8 cellular contexts compared by ENCODE assay signal in genomic region chr17:82231312-82231561, GRCh38. TPM values are rescaled to one million over a fixed set of nuclear protein-coding genes. Genes with fewer than 3 reads are reported as not detected.
DNase-seq lines count a peak whose midpoint lies in the region.

No MANE protein-coding gene starts in this region.

- in situ Hi-C loops in GM23248 (cut with MboI), result no loop called here

- WGBS in GM23248 (ENCODE audit: low coverage in 1 of 2, low lambda C conversion rate in 2 of 2, missing lambda C conversion rate in 2 of 2), 2 experiments, result 0% methylated on average over 9 to 11 of the region's 18 CpGs

- no peak overlapping the region for H2AFZ ChIP-seq in GM23248

- H3K9me3 ChIP-seq in GM23248 (ENCODE audit: low read depth) (no peaks in the 10 kb centered on the region), iPS-20b (ENCODE audit: insufficient read depth, low read depth, low read length) (no peaks in the 10 kb centered on the region)

- H3K9me2 ChIP-seq in GM23248 (ENCODE audit: insufficient read depth), result no peaks in the 10 kb centered on the region

- H3K4me3 Mint-ChIP-seq in activated T-helper 1 cell treated with anti-CD3 and anti-CD28 coated beads, Interleukin-12 subunit alpha, Interleukin-12 subunit beta, Interleukin-2, Interleukin-4 antibody, amounts not matched to agents 30 ng/mL and 10 ng/mL and 1 ng/mL, durations not matched to agents 14 hours and 24 hours and 36 hours, result no peak overlapping the region

- peaks cover 3% of the 10 kb centered on the region for H3K4me1 ChIP-seq in GM23248 (ENCODE audit: insufficient read depth)
- H3K4me1 ChIP-seq in iPS-20b (ENCODE audit: insufficient read depth, low read length), result 0 out of 2 replicates have a peak, but pooled peaks cover 3% of the 10 kb centered on the region

- peak overlapping the region; percentile 98 for H3K4me3 ChIP-seq in GM23248
- peak overlapping the region; percentile 59 for H3K4me3 ChIP-seq in iPS-20b (ENCODE audit: low read length)

- H4K20me1 ChIP-seq in GM23248 (ENCODE audit: insufficient read depth), result peaks cover 7% of the 10 kb centered on the region; the same call in 1 of the 2 replicates

- H3K36me3 ChIP-seq in GM23248 (ENCODE audit: low read depth) (0 out of 2 replicates have a peak, but pooled peaks cover under 1% of the 10 kb centered on the region), iPS-20b (ENCODE audit: insufficient read depth, low read depth, low read length) (no peaks in the 10 kb centered on the region)

- H3K9ac ChIP-seq in GM23248 (peak overlapping the region; percentile 94), iPS-20b (ENCODE audit: low read depth, low read length) (no peak overlapping the region)

- H3K79me2 ChIP-seq in GM23248 (ENCODE audit: insufficient read depth), result peaks cover 72% of the 10 kb centered on the region

- H3K27me3 ChIP-seq in GM23248 (replicated peaks; ENCODE audit: insufficient read depth) (no peaks in the 10 kb centered on the region), iPS-20b (ENCODE audit: insufficient read depth, low read length) (peaks cover 62% of the 10 kb centered on the region)

- peaks cover 4% of the 10 kb centered on the region for H3K36me3 Mint-ChIP-seq in activated T-helper 1 cell treated with anti-CD3 and anti-CD28 coated beads, Interleukin-12 subunit alpha, Interleukin-12 subunit beta, Interleukin-2, Interleukin-4 antibody, amounts not matched to agents 30 ng/mL and 10 ng/mL and 1 ng/mL, durations not matched to agents 14 hours and 24 hours and 36 hours (ENCODE audit: low read depth)

- peak overlapping the region; percentile 77 for H3K4me2 ChIP-seq in GM23248 (ENCODE audit: unreplicated experiment)

- H3K27ac ChIP-seq in GM23248 (peak overlapping the region; percentile 46), angular gyrus (ENCODE audit: low read depth, low read length) (peak overlapping the region; percentile 40), iPS-20b (ENCODE audit: low read length) (no peak overlapping the region), substantia nigra (ENCODE audit: low read depth, low read length, poor library complexity, severe bottlenecking) (peak overlapping the region; percentile 72)

- peaks cover 11% of the 10 kb centered on the region for H3K4me1 Mint-ChIP-seq in activated T-helper 1 cell treated with anti-CD3 and anti-CD28 coated beads, Interleukin-12 subunit alpha, Interleukin-12 subunit beta, Interleukin-2, Interleukin-4 antibody, amounts not matched to agents 30 ng/mL and 10 ng/mL and 1 ng/mL, durations not matched to agents 14 hours and 24 hours and 36 hours (ENCODE audit: low read depth)

- H3K9me3 Mint-ChIP-seq in activated T-helper 1 cell treated with anti-CD3 and anti-CD28 coated beads, Interleukin-12 subunit alpha, Interleukin-12 subunit beta, Interleukin-2, Interleukin-4 antibody, amounts not matched to agents 30 ng/mL and 10 ng/mL and 1 ng/mL, durations not matched to agents 14 hours and 24 hours and 36 hours, result no peaks in the 10 kb centered on the region

- no peak overlapping the region for H3K27ac Mint-ChIP-seq in activated T-helper 1 cell treated with anti-CD3 and anti-CD28 coated beads, Interleukin-12 subunit alpha, Interleukin-12 subunit beta, Interleukin-2, Interleukin-4 antibody, amounts not matched to agents 30 ng/mL and 10 ng/mL and 1 ng/mL, durations not matched to agents 14 hours and 24 hours and 36 hours

- no peaks in the 10 kb centered on the region; the same call in 1 of the 2 replicates for H3F3A ChIP-seq in GM23248 (ENCODE audit: insufficient read depth)

- no peaks in the 10 kb centered on the region for H3K27me3 Mint-ChIP-seq in activated T-helper 1 cell treated with anti-CD3 and anti-CD28 coated beads, Interleukin-12 subunit alpha, Interleukin-12 subunit beta, Interleukin-2, Interleukin-4 antibody, amounts not matched to agents 30 ng/mL and 10 ng/mL and 1 ng/mL, durations not matched to agents 14 hours and 24 hours and 36 hours (ENCODE audit: insufficient read depth)

- intact Hi-C loops in activated T-helper 1 cell treated with anti-CD3 and anti-CD28 coated beads, Interleukin-12 subunit alpha, Interleukin-12 subunit beta, Interleukin-2, Interleukin-4 antibody, amounts not matched to agents 30 ng/mL and 10 ng/mL and 1 ng/mL, durations not matched to agents 14 hours and 24 hours and 36 hours (cut with micrococcal nuclease), result no loop called here

- no peak for DNase-seq in GM23248
- DNase-seq in substantia nigra (lab: John Stamatoyannopoulos, UW), result peak in 1 of 49 donors; percentile 44
- no peak for DNase-seq in activated T-helper 1 cell treated with anti-CD3 and anti-CD28 coated beads, Interleukin-12 subunit alpha, Interleukin-12 subunit beta, Interleukin-2, Interleukin-4 antibody, amounts not matched to agents 30 ng/mL and 10 ng/mL and 1 ng/mL, durations not matched to agents 14 hours and 24 hours and 36 hours (ENCODE audit: low spot score)
- no peak for DNase-seq in central memory CD4-positive, alpha-beta T cell
- no peak for DNase-seq in DMS79 (lab: John Stamatoyannopoulos, UW)
- no peak for DNase-seq in T1000 (lab: John Stamatoyannopoulos, UW)

RNA-seq across cellular contexts. Expression of gene SLC16A3, which starts 2.4 kb away (rescaled TPM):
- total RNA-seq in GM23248 (2014; rRNA removed; shearing (Covaris generic)), result 550 and 595 TPM in 2 replicates
- 95.5 and 97.7 TPM in 2 replicates for polyA plus RNA-seq in GM23248 (2016; fragmentation: Nextera tagmentation; extraction: Ambion mirVana)
- total RNA-seq in activated T-helper 1 cell treated with anti-CD3 and anti-CD28 coated beads, Interleukin-12 subunit alpha, Interleukin-12 subunit beta, Interleukin-2, Interleukin-4 antibody, amounts not matched to agents 30 ng/mL and 10 ng/mL and 1 ng/mL, durations not matched to agents 14 hours and 24 hours and 36 hours, result 111 and 115 TPM in 2 replicates

RNA-seq across cellular contexts. Expression of gene CCDC57, which starts 18.6 kb away (rescaled TPM):
- total RNA-seq in GM23248 (2014; rRNA removed; shearing (Covaris generic)), result 12.3 and 15.3 TPM in 2 replicates
- 6.2 and 10.6 TPM in 2 replicates for polyA plus RNA-seq in GM23248 (2016; fragmentation: Nextera tagmentation; extraction: Ambion mirVana)
- 59.5 and 60.8 TPM in 2 replicates for total RNA-seq in activated T-helper 1 cell treated with anti-CD3 and anti-CD28 coated beads, Interleukin-12 subunit alpha, Interleukin-12 subunit beta, Interleukin-2, Interleukin-4 antibody, amounts not matched to agents 30 ng/mL and 10 ng/mL and 1 ng/mL, durations not matched to agents 14 hours and 24 hours and 36 hours

RNA-seq across cellular contexts. Expression of gene CSNK1D, which starts 42.3 kb away (rescaled TPM):
- total RNA-seq in GM23248 (2014; rRNA removed; shearing (Covaris generic)), result 24.5 and 35.1 TPM in 2 replicates
- polyA plus RNA-seq in GM23248 (2016; fragmentation: Nextera tagmentation; extraction: Ambion mirVana), result 102 and 114 TPM in 2 replicates
- total RNA-seq in activated T-helper 1 cell treated with anti-CD3 and anti-CD28 coated beads, Interleukin-12 subunit alpha, Interleukin-12 subunit beta, Interleukin-2, Interleukin-4 antibody, amounts not matched to agents 30 ng/mL and 10 ng/mL and 1 ng/mL, durations not matched to agents 14 hours and 24 hours and 36 hours, result 154 and 161 TPM in 2 replicates
